8 cellular contexts compared by ENCODE assay signal in genomic region chr9:124769451-124770358, GRCh38. TPM values are rescaled to one million over a fixed set of nuclear protein-coding genes. Genes with fewer than 3 reads are reported as not detected.
DNase-seq lines count a peak whose midpoint lies in the region; ATAC-seq and TF ChIP-seq lines count a peak whose summit lies in the region.

No MANE protein-coding gene starts in this region.

- TF ChIP-seq CTCF in epithelial cell of esophagus (IDR thresholded peaks at IDR 0.05; ENCODE audit: insufficient read depth, low read depth, low read length, missing control alignments): no peak
- TF ChIP-seq CTCF in nephron progenitor cell (IDR thresholded peaks at IDR 0.05): no peak

- peaks cover 64% of the 10 kb centered on the region for H3K27me3 ChIP-seq in ACC112 (ENCODE audit: insufficient read depth, low read length)
- peaks cover 28% of the 10 kb centered on the region; the same call in 1 of the 2 replicates for H3K27me3 ChIP-seq in H7 (ENCODE audit: control insufficient read depth, insufficient read depth, low read length)

- no peak overlapping the region for H2AFZ ChIP-seq in ACC112 (ENCODE audit: low read length, unreplicated experiment)

- peaks cover 10% of the 10 kb centered on the region for H3K27me3 Mint-ChIP-seq in nephron progenitor cell (ENCODE audit: low read depth, poor library complexity)

- peaks cover 57% of the 10 kb centered on the region for H3K4me1 Mint-ChIP-seq in nephron progenitor cell

- H3K4me1 ChIP-seq in ACC112 (ENCODE audit: control insufficient read depth, insufficient read depth, low read length, unreplicated experiment): no peaks in the 10 kb centered on the region

- no peak overlapping the region for H3K27ac ChIP-seq in ACC112 (ENCODE audit: low read depth, low read length)

- peak overlapping the region; percentile 99 for H3K27ac Mint-ChIP-seq in nephron progenitor cell

- H3K4me3 ChIP-seq in ACC112 (ENCODE audit: low read depth, low read length) (peak overlapping the region; percentile 82), H7 (ENCODE audit: insufficient read depth, low read depth, low read length) (peak overlapping the region; percentile 89), epithelial cell of esophagus (ENCODE audit: low read length) (peak overlapping the region; percentile 70)

- H3K9me3 Mint-ChIP-seq in nephron progenitor cell: no peaks in the 10 kb centered on the region

- no peak for ATAC-seq in GM18519 (IDR thresholded peaks at IDR 0.05; ENCODE audit: low FRiP score, unreplicated experiment)
- ATAC-seq in HG03175 (IDR thresholded peaks at IDR 0.05; ENCODE audit: unreplicated experiment): no peak
- no peak for ATAC-seq in GM19452 (IDR thresholded peaks at IDR 0.05; ENCODE audit: unreplicated experiment)

- no peaks in the 10 kb centered on the region for H3K79me2 ChIP-seq in ACC112 (ENCODE audit: control insufficient read depth, insufficient read depth, low read length, unreplicated experiment)

- H3K36me3 Mint-ChIP-seq in nephron progenitor cell (ENCODE audit: low read depth): no peaks in the 10 kb centered on the region

- no peaks in the 10 kb centered on the region for H3K36me3 ChIP-seq in ACC112 (ENCODE audit: insufficient read depth, low read length)
- H3K36me3 ChIP-seq in H7 (replicated peaks; ENCODE audit: control insufficient read depth, insufficient read depth, low read length): no peaks in the 10 kb centered on the region

- peak overlapping the region; percentile 91 for H3K4me3 Mint-ChIP-seq in nephron progenitor cell

- DNase-seq in H7: peak; percentile 81
- DNase-seq in SW480 (ENCODE audit: low spot score): peak; percentile 64
- DNase-seq in epithelial cell of esophagus (ENCODE audit: low read depth): no peak
- DNase-seq in nephron progenitor cell: peak; percentile 69

RNA-seq across cellular contexts. Expression of gene NR6A1, which starts 1.4 kb away (rescaled TPM):
- total RNA-seq in H7 (2014; rRNA removed; shearing (Covaris generic)): 91.1 and 97.7 TPM in 2 replicates

RNA-seq across cellular contexts. Expression of gene OLFML2A, which starts 7.2 kb away (rescaled TPM):
- 5.6 and 7.4 TPM in 2 replicates for total RNA-seq in H7 (2014; rRNA removed; shearing (Covaris generic))
